In genomic region chr2:2910259-2910658, GRCh38 we compare ENCODE assay signal across 7 cellular contexts.
"Had no signal": no experiment of that assay in that cellular context is flagged by ENCODE, and none has a peak within 500 bp of the region (broad histone marks: within the 10 kb centered on the region; RNA-seq: fewer than 3 reads in every experiment).

No MANE protein-coding gene starts in this region.

- H3K36me3 ChIP-seq: HAP-1 had no signal

- H3K27ac ChIP-seq: KMS-11 had no signal

- ATAC-seq: GM23338, HCT116 had no signal

- H3K4me2 ChIP-seq: GM23338, KMS-11 had no signal

- H3K4me3 ChIP-seq: GM23338, HAP-1 had no signal

- H2AFZ ChIP-seq: GM23338 had no signal

- H3K4me1 ChIP-seq: HAP-1 had no signal

- FAIRE-seq: HTR-8/SVneo had no signal

- H3K9ac ChIP-seq: KMS-11 had no signal

- H3K9me3 ChIP-seq: HAP-1 had no signal

- DNase-seq: HFFc6, KBM-7 had no signal
